Comparison of ENCODE assay signal across 8 cellular contexts in genomic region chr15:90561344-90562244, GRCh38. TPM values are rescaled to one million over a fixed set of nuclear protein-coding genes. Genes with fewer than 3 reads are reported as not detected.
DNase-seq lines count a peak whose midpoint lies in the region; ATAC-seq and TF ChIP-seq lines count a peak whose summit lies in the region.

No MANE protein-coding gene starts in this region.

- WGBS in prostate gland: 63% methylated on average over 5 of the region's 5 CpGs

- H3K4me1 ChIP-seq in effector memory CD4-positive, alpha-beta T cell (ENCODE audit: control insufficient read depth, insufficient read depth, low read length, poor library complexity, severe bottlenecking): peaks cover 37% of the 10 kb centered on the region
- H3K4me1 ChIP-seq in prostate gland (replicated peaks): peaks cover 3% of the 10 kb centered on the region

- peaks cover 3% of the 10 kb centered on the region for H3K9me3 Mint-ChIP-seq in CD4-positive, alpha-beta T cell
- H3K9me3 Mint-ChIP-seq in glutamatergic neuron (ENCODE audit: unreplicated experiment): no peaks in the 10 kb centered on the region

- peak; percentile 78 for ATAC-seq in CD4-positive, alpha-beta T cell (ENCODE audit: poor library complexity)

- intact Hi-C loops in CD4-positive, alpha-beta T cell (cut with DNase I, micrococcal nuclease): no loop called here
- intact Hi-C loops in prostate gland (cut with DNase I): no loop called here

- H3K36me3 Mint-ChIP-seq in CD4-positive, alpha-beta T cell (ENCODE audit: low read depth): peaks cover 35% of the 10 kb centered on the region
- H3K36me3 Mint-ChIP-seq in glutamatergic neuron (ENCODE audit: unreplicated experiment): peaks cover 5% of the 10 kb centered on the region

- H3K27me3 Mint-ChIP-seq in CD4-positive, alpha-beta T cell: no peaks in the 10 kb centered on the region
- H3K27me3 Mint-ChIP-seq in glutamatergic neuron (ENCODE audit: unreplicated experiment): peaks cover 2% of the 10 kb centered on the region

- no peaks in the 10 kb centered on the region for H3K27me3 ChIP-seq in CD4-positive, alpha-beta T cell (ENCODE audit: control insufficient read depth, insufficient read depth, low read length)
- H3K27me3 ChIP-seq in effector memory CD4-positive, alpha-beta T cell (replicated peaks; ENCODE audit: control insufficient read depth, insufficient read depth, low read length, poor library complexity, severe bottlenecking): no peaks in the 10 kb centered on the region
- no peaks in the 10 kb centered on the region for H3K27me3 ChIP-seq in prostate gland (replicated peaks; ENCODE audit: insufficient read depth)

- H3K4me1 Mint-ChIP-seq in CD4-positive, alpha-beta T cell (ENCODE audit: low read depth): peaks cover 94% of the 10 kb centered on the region
- H3K4me1 Mint-ChIP-seq in glutamatergic neuron (ENCODE audit: low read depth, unreplicated experiment): peaks cover 22% of the 10 kb centered on the region

- POLR2A ChIA-PET in CD4-positive, alpha-beta T cell (lab: Charles Lee): interaction anchor here (0.5 to 3.2 kb wide), 14 partner anchors 11 to 668 kb away, joined by 3 to 39 read pairs (median 5); partner anchors contain the start of genes AP3S2 and CRTC3

- CTCF ChIA-PET in CD4-positive, alpha-beta T cell (lab: Charles Lee): interaction anchor here (0.7 to 2.0 kb wide), 5 partner anchors 10 to 42 kb away, joined by 3 to 7 read pairs (median 4); no protein-coding TSS in a partner anchor

- H3K9me3 ChIP-seq in CD4-positive, alpha-beta T cell (ENCODE audit: control insufficient read depth, low read length): no peaks in the 10 kb centered on the region
- H3K9me3 ChIP-seq in effector memory CD4-positive, alpha-beta T cell (ENCODE audit: control insufficient read depth, low read length): no peaks in the 10 kb centered on the region
- no peaks in the 10 kb centered on the region for H3K9me3 ChIP-seq in prostate gland

- peak overlapping the region; percentile 93 for H3K27ac Mint-ChIP-seq in CD4-positive, alpha-beta T cell
- H3K27ac Mint-ChIP-seq in glutamatergic neuron (ENCODE audit: unreplicated experiment): no peak overlapping the region

- peak overlapping the region; percentile 60 for H3K27ac ChIP-seq in CD4-positive, alpha-beta T cell (ENCODE audit: low read depth, low read length)
- H3K27ac ChIP-seq in effector memory CD4-positive, alpha-beta T cell (ENCODE audit: insufficient read depth, low read length, poor library complexity, severe bottlenecking): peak overlapping the region; percentile 19
- H3K27ac ChIP-seq in prostate gland: peak overlapping the region; percentile 39 to 51

- no peaks in the 10 kb centered on the region for H3K36me3 ChIP-seq in effector memory CD4-positive, alpha-beta T cell (ENCODE audit: control insufficient read depth, insufficient read depth, low read length)
- no peaks in the 10 kb centered on the region for H3K36me3 ChIP-seq in prostate gland

- no peak overlapping the region for H3K4me3 ChIP-seq in effector memory CD4-positive, alpha-beta T cell (ENCODE audit: insufficient read depth, low read depth, low read length, poor library complexity, severe bottlenecking)
- no peak overlapping the region for H3K4me3 ChIP-seq in prostate gland

- TF ChIP-seq POLR2A in prostate gland (IDR thresholded peaks at IDR 0.05): no peak

- DNase-seq in CD4-positive, alpha-beta T cell: peak in 5 of 10 experiments; percentile 11 to 50 (median 17)
- peak; percentile 65 for DNase-seq in NOMO-1 treated with DMSO at 0.1 percent for 48 hours (lab: John Stamatoyannopoulos, UW; ENCODE audit: unreplicated experiment)
- DNase-seq in effector memory CD4-positive, alpha-beta T cell: no peak
- no peak for DNase-seq in prostate gland (ENCODE audit: low spot score)
- DNase-seq in glutamatergic neuron: no peak
- DNase-seq in effector CD8-positive, alpha-beta T cell (lab: John Stamatoyannopoulos, UW): no peak
- DNase-seq in A172 (ENCODE audit: low spot score): no peak
- DNase-seq in NCI-H526 (lab: John Stamatoyannopoulos, UW): no peak

- no peak for TF ChIP-seq CTCF in CD4-positive, alpha-beta T cell (IDR thresholded peaks at IDR 0.05)
- TF ChIP-seq CTCF in prostate gland (IDR thresholded peaks at IDR 0.05): no peak
- TF ChIP-seq CTCF in glutamatergic neuron (IDR thresholded peaks at IDR 0.05; ENCODE audit: partially characterized antibody, unreplicated experiment): no peak

- peak overlapping the region; percentile 68 for H3K4me3 Mint-ChIP-seq in CD4-positive, alpha-beta T cell
- H3K4me3 Mint-ChIP-seq in glutamatergic neuron (ENCODE audit: unreplicated experiment): no peak overlapping the region

RNA-seq across cellular contexts. Expression of gene CRTC3, which starts 31.9 kb away (rescaled TPM):
- 10 to 100 TPM; 90.7 to 92.4 TPM for total RNA-seq in CD4-positive, alpha-beta T cell
- total RNA-seq in prostate gland (10 to 100 TPM; 26.6 to 87.8 TPM), glutamatergic neuron (ENCODE audit: unreplicated experiment) (50.1 TPM)
- total RNA-seq in A172 (2014; rRNA removed; shearing (Covaris generic)): 10.3 and 14.0 TPM in 2 replicates
